In genomic region chrX:30889147-30890125, GRCh38 we compare ENCODE assay signal across 8 cellular contexts. TPM values are rescaled to one million over a fixed set of nuclear protein-coding genes. Genes with fewer than 3 reads are reported as not detected.
DNase-seq lines count a peak whose midpoint lies in the region; ATAC-seq and TF ChIP-seq lines count a peak whose summit lies in the region.

Gene TAB3 (minus strand): TSS chrX:30889254. CDS start chrX:30859588, 29,666 bp downstream.

- peak within 1 kb of the TSS; percentile 79 to 85 for H3K9ac ChIP-seq in mucosa of rectum (ENCODE audit: low read depth in 1 of 2, low read length in 2 of 2)

- no peaks in the 10 kb centered on the region for H3K36me3 ChIP-seq in mucosa of rectum (ENCODE audit: control insufficient read depth in 2 of 2, insufficient read depth in 2 of 2, low read length in 2 of 2)

- DNase-seq in DMS153 treated with DMSO at 0.1 percent for 48 hours (lab: John Stamatoyannopoulos, UW; ENCODE audit: unreplicated experiment) (peak; percentile 76), KBM-7 (peak; percentile 99), erythroblast (lab: John Stamatoyannopoulos, UW) (peak; percentile 96 to 97)
- peak; percentile 89 for DNase-seq in activated T-cell treated with anti-CD3 and anti-CD28 coated beads, Interleukin-2, amount 50 U/mL, for 24 hours
- DNase-seq in stimulated activated CD8-positive, alpha-beta memory T cell treated with anti-CD3 and anti-CD28 coated beads, Interleukin-4, amount 100 ng/mL, for 48 hours = peak; percentile 90

- H3K4me1 ChIP-seq in mucosa of rectum (ENCODE audit: control insufficient read depth in 2 of 2, insufficient read depth in 2 of 2, low read length in 2 of 2) = no peaks in the 10 kb centered on the region

- H3K36me3 Mint-ChIP-seq in activated T-cell treated with anti-CD3 and anti-CD28 coated beads, Interleukin-2, amount 50 U/mL, for 24 hours (ENCODE audit: low read depth) = peaks cover 6% of the 10 kb centered on the region

- peaks cover 22% of the 10 kb centered on the region for H3K27me3 Mint-ChIP-seq in activated T-cell treated with anti-CD3 and anti-CD28 coated beads, Interleukin-2, amount 50 U/mL, for 24 hours

- ATAC-seq in GM21717 (IDR thresholded peaks at IDR 0.05; ENCODE audit: unreplicated experiment) = peak; percentile 89

- H3K4me3 ChIP-seq in mucosa of rectum (ENCODE audit: low read length in 2 of 2) = peak within 1 kb of the TSS; percentile 75 to 89

- no peaks in the 10 kb centered on the region for H3K9me3 ChIP-seq in mucosa of rectum (ENCODE audit: control insufficient read depth in 2 of 2, low read length in 2 of 2)

- peak within 1 kb of the TSS; percentile 96 for H3K27ac Mint-ChIP-seq in activated T-cell treated with anti-CD3 and anti-CD28 coated beads, Interleukin-2, amount 50 U/mL, for 24 hours

- H3K4me3 Mint-ChIP-seq in activated T-cell treated with anti-CD3 and anti-CD28 coated beads, Interleukin-2, amount 50 U/mL, for 24 hours = peak within 1 kb of the TSS; percentile 85

- peak within 1 kb of the TSS; percentile 82 to 83 for H3K27ac ChIP-seq in mucosa of rectum (ENCODE audit: low read depth in 2 of 2, low read length in 2 of 2)

- peaks cover 39% of the 10 kb centered on the region for H3K4me1 Mint-ChIP-seq in activated T-cell treated with anti-CD3 and anti-CD28 coated beads, Interleukin-2, amount 50 U/mL, for 24 hours (ENCODE audit: low read depth)

- no peaks in the 10 kb centered on the region for H3K27me3 ChIP-seq in mucosa of rectum (ENCODE audit: control insufficient read depth in 2 of 2, insufficient read depth in 2 of 2, low read length in 2 of 2)

- peak; percentile 66 for TF ChIP-seq POLR2A in erythroblast (IDR thresholded peaks at IDR 0.05; ENCODE audit: low read length)

- in situ Hi-C loops in KBM-7 (cut with MboI; ENCODE audit: low pct_unique_long_range_greater_than_20kb, low sequenced_read_pairs) = no loop called here

- no peaks in the 10 kb centered on the region for H3K9me3 Mint-ChIP-seq in activated T-cell treated with anti-CD3 and anti-CD28 coated beads, Interleukin-2, amount 50 U/mL, for 24 hours

TF ChIP-seq in PFSK-1, 5 proteins besides CTCF, POLR2A, EP300 and RAD21:
- TF ChIP-seq REST (IDR thresholded peaks at IDR 0.05; ENCODE audit: insufficient read depth in 1 of 2, low read depth in 2 of 2, low read length in 2 of 2) (0 out of 4 replicates have a peak, but pooled peaks of 1 of the 2 experiments have one; percentile 15), POLR2AphosphoS5 (IDR thresholded peaks at IDR 0.05; ENCODE audit: low read depth, low read length) (no peak), FOXP2 (optimal IDR thresholded peaks at IDR 0.05; ENCODE audit: borderline replicate concordance, extremely low read depth, extremely low read length, insufficient read depth) (peak; percentile 49), TAF1 (IDR thresholded peaks at IDR 0.05; ENCODE audit: borderline replicate concordance, insufficient read depth, low read length) (no peak), SIN3A (IDR thresholded peaks at IDR 0.05; ENCODE audit: borderline replicate concordance, insufficient read depth, low read length) (peak; percentile 47; the same call in 1 of the 2 replicates)

RNA-seq across cellular contexts. Expression of gene TAB3, which starts in this region (rescaled TPM):
- polyA plus RNA-seq in PFSK-1 (2012; ENCODE audit: insufficient read length, low read depth) = 6.5 TPM

Comparison
In these comparisons a context has a peak if more than half of its experiments do, and no peak if none do; other contexts are left out.
1. Peak in every context shown above with its lines: DNase-seq, ATAC-seq, H3K4me3 ChIP-seq and H3K27ac ChIP-seq.